ENCODE assay signal across 1 cellular context in genomic region chr17:57989011-57989345, GRCh38.
TF ChIP-seq lines count a peak whose summit lies in the region.

No MANE protein-coding gene starts in this region.

TF ChIP-seq in H1, 55 proteins besides CTCF, POLR2A, EP300 and RAD21 (continued from another document):
- no peak for TF ChIP-seq SIN3A (conservative IDR thresholded peaks at IDR 0.05 in 1 of 2, IDR thresholded peaks at IDR 0.05 in 1 of 2; ENCODE audit: low read depth in 1 of 2, low read length in 2 of 2)
- TF ChIP-seq ATF2 (IDR thresholded peaks at IDR 0.05; ENCODE audit: low read length): 0 out of 2 replicates have a peak, but pooled peaks have one; percentile 17
- TF ChIP-seq MAX (IDR thresholded peaks at IDR 0.05): no peak
- no peak for TF ChIP-seq CHD7 (IDR thresholded peaks at IDR 0.05; ENCODE audit: insufficient replicate concordance, low read length)
- TF ChIP-seq KDM1A (IDR thresholded peaks at IDR 0.05; ENCODE audit: borderline replicate concordance, low read length): no peak
- no peak for TF ChIP-seq ATF3 (IDR thresholded peaks at IDR 0.05; ENCODE audit: insufficient read depth, low read depth, low read length)
- TF ChIP-seq RBBP5 (IDR thresholded peaks at IDR 0.05; ENCODE audit: borderline replicate concordance, low read depth, low read length): no peak
- 0 out of 2 replicates have a peak, but pooled peaks have one; percentile 39 for TF ChIP-seq SP4 (IDR thresholded peaks at IDR 0.05; ENCODE audit: low read length)
